25 cellular contexts compared by ENCODE assay signal in the genomic region with DNA sequence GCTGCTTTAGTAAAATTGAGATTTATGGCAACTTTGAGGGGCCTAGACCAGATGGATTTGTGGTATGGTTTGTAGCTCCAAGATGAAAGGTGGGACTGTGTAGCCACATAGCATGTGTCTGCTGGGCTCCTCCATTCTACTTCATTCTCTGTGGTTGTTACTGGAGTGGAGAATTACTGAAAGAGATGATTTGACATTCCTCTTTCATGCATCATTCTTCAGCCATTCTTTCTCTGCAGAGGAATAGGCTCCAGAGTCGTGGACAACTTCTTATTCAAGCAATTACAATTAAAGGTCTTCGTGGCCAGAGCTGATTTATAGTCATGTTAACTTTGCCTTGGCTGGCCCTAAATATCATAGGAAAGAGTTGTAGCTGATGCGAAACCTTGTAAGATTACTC.
"Had no signal": no experiment of that assay in that cellular context is flagged by ENCODE, and none has a peak within 500 bp of the region (broad histone marks: within the 10 kb centered on the region; RNA-seq: fewer than 3 reads in every experiment).

No MANE protein-coding gene starts in this region.

- H3K9me3 Mint-ChIP-seq: activated CD4-positive, alpha-beta T cell treated with anti-CD3 and anti-CD28 coated beads, Interleukin-2, amount 10 ng/mL, durations not matched to agents 7 days and 5 days; memory B cell; nephron had no signal

- H3K27ac ChIP-seq: breast epithelium, esophagus squamous epithelium, gastroesophageal sphincter, neutrophil, ovary, prostate gland, right atrium auricular region, VCaP had no signal

- H3K36me3 Mint-ChIP-seq: activated CD8-positive, alpha-beta memory T cell treated with anti-CD3 and anti-CD28 coated beads, Interleukin-2, amount 10 ng/mL, durations not matched to agents 7 days and 5 days; activated naive CD4-positive, alpha-beta T cell treated with anti-CD3 and anti-CD28 coated beads, Interleukin-2, amount 50 U/mL, for 24 hours had no signal

- H3K4me1 ChIP-seq: breast epithelium, esophagus squamous epithelium, gastroesophageal sphincter, prostate gland had no signal

- H3K4me1 Mint-ChIP-seq: activated CD4-positive, alpha-beta T cell treated with anti-CD3 and anti-CD28 coated beads, Interleukin-2, amount 10 ng/mL, durations not matched to agents 7 days and 5 days; activated CD8-positive, alpha-beta memory T cell treated with anti-CD3 and anti-CD28 coated beads, Interleukin-2, amount 10 ng/mL, durations not matched to agents 7 days and 5 days; activated naive CD4-positive, alpha-beta T cell treated with anti-CD3 and anti-CD28 coated beads, Interleukin-2, amount 50 U/mL, for 24 hours; central memory CD8-positive, alpha-beta T cell; memory B cell had no signal

- H3K9me3 ChIP-seq: breast epithelium, esophagus squamous epithelium, gastroesophageal sphincter, neutrophil, ovary, prostate gland, right atrium auricular region had no signal

- H3K4me3 ChIP-seq: breast epithelium, esophagus squamous epithelium, gastroesophageal sphincter, ovary, prostate gland, right atrium auricular region had no signal

- DNase-seq: activated CD4-positive, alpha-beta T cell treated with anti-CD3 and anti-CD28 coated beads, Interleukin-2, amount 10 ng/mL, durations not matched to agents 7 days and 5 days; activated CD8-positive, alpha-beta memory T cell treated with anti-CD3 and anti-CD28 coated beads, Interleukin-2, amount 10 ng/mL, durations not matched to agents 7 days and 5 days; activated CD8-positive, alpha-beta T cell treated with anti-CD3 and anti-CD28 coated beads for 36 hours; activated gamma-delta T cell; activated T-cell treated with anti-CD3 and anti-CD28 coated beads for 4 hours; anterior cingulate cortex; esophagus squamous epithelium; head of caudate nucleus; hypothalamus; left colon; ovary; stimulated activated CD4-positive, alpha-beta T cell treated with anti-CD3 and anti-CD28 coated beads, Interleukin-12 subunit alpha, Interleukin-12 subunit beta, amount 100 ng/mL, for 4 hours; stimulated activated CD4-positive, alpha-beta T cell treated with anti-CD3 and anti-CD28 coated beads, Interleukin-4, amount 100 ng/mL, for 4 hours; stimulated activated naive CD8-positive, alpha-beta T cell treated with anti-CD3 and anti-CD28 coated beads, Interleukin-15, Interleukin-2, amounts not matched to agents 100 U/mL and 50 U/mL, for 24 hours had no signal

- H3K27me3 Mint-ChIP-seq: activated CD4-positive, alpha-beta T cell treated with anti-CD3 and anti-CD28 coated beads, Interleukin-2, amount 10 ng/mL, durations not matched to agents 7 days and 5 days; activated CD8-positive, alpha-beta memory T cell treated with anti-CD3 and anti-CD28 coated beads, Interleukin-2, amount 10 ng/mL, durations not matched to agents 7 days and 5 days; activated CD8-positive, alpha-beta T cell treated with anti-CD3 and anti-CD28 coated beads for 36 hours; central memory CD8-positive, alpha-beta T cell; memory B cell had no signal

- H3K27ac Mint-ChIP-seq: activated CD4-positive, alpha-beta T cell treated with anti-CD3 and anti-CD28 coated beads, Interleukin-2, amount 10 ng/mL, durations not matched to agents 7 days and 5 days; activated CD8-positive, alpha-beta memory T cell treated with anti-CD3 and anti-CD28 coated beads, Interleukin-2, amount 10 ng/mL, durations not matched to agents 7 days and 5 days; activated CD8-positive, alpha-beta T cell treated with anti-CD3 and anti-CD28 coated beads for 36 hours; activated naive CD4-positive, alpha-beta T cell treated with anti-CD3 and anti-CD28 coated beads, Interleukin-2, amount 50 U/mL, for 24 hours; memory B cell; nephron had no signal

- H3K4me3 Mint-ChIP-seq: activated CD4-positive, alpha-beta T cell treated with anti-CD3 and anti-CD28 coated beads, Interleukin-2, amount 10 ng/mL, durations not matched to agents 7 days and 5 days; activated CD8-positive, alpha-beta memory T cell treated with anti-CD3 and anti-CD28 coated beads, Interleukin-2, amount 10 ng/mL, durations not matched to agents 7 days and 5 days; activated CD8-positive, alpha-beta T cell treated with anti-CD3 and anti-CD28 coated beads for 36 hours; activated naive CD4-positive, alpha-beta T cell treated with anti-CD3 and anti-CD28 coated beads, Interleukin-2, amount 50 U/mL, for 24 hours; central memory CD8-positive, alpha-beta T cell; memory B cell; nephron had no signal

- H3K27me3 ChIP-seq: breast epithelium, esophagus squamous epithelium, neutrophil, ovary, right atrium auricular region had no signal

- ATAC-seq: activated CD4-positive, CD25-positive, alpha-beta regulatory T cell treated with anti-CD3 and anti-CD28 coated beads, Interleukin-2, amount 50 U/mL, for 24 hours; activated CD8-positive, alpha-beta memory T cell treated with anti-CD3 and anti-CD28 coated beads, Interleukin-2, amount 10 ng/mL, durations not matched to agents 7 days and 5 days; activated CD8-positive, alpha-beta T cell treated with anti-CD3 and anti-CD28 coated beads for 36 hours; gastroesophageal sphincter; left colon; stimulated activated naive CD8-positive, alpha-beta T cell treated with anti-CD3 and anti-CD28 coated beads, Interleukin-15, Interleukin-2, amounts not matched to agents 100 U/mL and 50 U/mL, for 24 hours had no signal
